Comparison of ENCODE assay signal across 24 cellular contexts in the genomic region with DNA sequence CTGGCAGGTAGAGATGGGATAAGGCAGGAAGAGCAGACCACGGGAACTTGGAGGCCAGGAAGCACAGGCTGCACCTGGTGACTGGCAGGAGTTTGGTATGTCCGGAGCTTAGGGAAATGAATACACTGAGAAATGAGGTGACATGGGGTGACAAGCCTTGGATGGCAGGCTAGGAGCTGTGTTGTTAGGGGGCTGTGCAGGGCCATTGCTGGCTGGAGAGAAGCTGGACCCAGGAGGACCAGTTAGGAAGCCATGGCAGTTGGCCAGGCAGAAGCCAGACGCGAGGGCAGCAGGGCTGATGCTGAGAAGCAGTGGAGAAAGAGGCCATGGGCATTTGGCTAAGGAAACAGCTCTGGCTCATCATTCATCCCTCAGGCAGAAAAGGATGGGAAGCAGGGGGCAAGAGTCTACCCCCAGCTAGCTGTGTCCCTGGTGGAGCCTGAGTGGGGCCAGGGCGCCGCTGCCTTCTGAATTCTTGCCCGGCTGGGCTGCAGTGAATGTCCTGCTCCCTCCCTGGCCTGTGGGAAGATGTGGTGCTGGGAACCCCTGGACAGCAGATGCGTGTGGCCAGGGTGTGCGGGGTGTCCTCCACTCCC.
"Had no signal": no experiment of that assay in that cellular context is flagged by ENCODE, and none has a peak within 500 bp of the region (broad histone marks: within the 10 kb centered on the region; RNA-seq: fewer than 3 reads in every experiment).

No MANE protein-coding gene starts in this region.

- ATAC-seq: activated CD8-positive, alpha-beta memory T cell treated with anti-CD3 and anti-CD28 coated beads, Interleukin-2, amount 10 ng/mL, durations not matched to agents 7 days and 5 days; activated CD8-positive, alpha-beta T cell treated with anti-CD3 and anti-CD28 coated beads, Interleukin-2, amount 10 ng/mL, durations not matched to agents 7 days and 5 days; activated naive CD4-positive, alpha-beta T cell treated with anti-CD3 and anti-CD28 coated beads, Interleukin-2, amount 50 U/mL, for 72 hours; activated naive CD8-positive, alpha-beta T cell treated with anti-CD3 and anti-CD28 coated beads, Interleukin-2, amount 50 U/mL, for 24 hours; activated T-cell treated with anti-CD3 and anti-CD28 coated beads, Interleukin-2, amount 50 U/mL, for 4 hours; body of pancreas; WTC11 had no signal

- H3K27me3 ChIP-seq: ascending aorta, body of pancreas, MG63 had no signal

- H3K36me3 ChIP-seq: ascending aorta, MG63 had no signal

- H3K4me1 ChIP-seq: ascending aorta had no signal

- H3K4me3 ChIP-seq: ascending aorta, body of pancreas, MG63 had no signal

- H3K27ac ChIP-seq: ascending aorta, body of pancreas had no signal

- H3K9me3 ChIP-seq: ascending aorta, body of pancreas had no signal

- DNase-seq: activated CD4-positive, alpha-beta T cell treated with anti-CD3 and anti-CD28 coated beads for 48 hours; activated CD4-positive, alpha-beta T cell treated with anti-CD3 and anti-CD28 coated beads, Interleukin-2, amount 50 U/mL, for 4 hours; activated CD4-positive, CD25-positive, alpha-beta regulatory T cell treated with anti-CD3 and anti-CD28 coated beads, Interleukin-2, amount 50 U/mL, for 72 hours; activated CD8-positive, alpha-beta T cell treated with anti-CD3 and anti-CD28 coated beads, Interleukin-2, amount 10 ng/mL, durations not matched to agents 7 days and 5 days; activated effector memory CD4-positive, alpha-beta T cell treated with anti-CD3 and anti-CD28 coated beads, Interleukin-2, amount 50 U/mL, for 16 hours; activated naive CD4-positive, alpha-beta T cell treated with Interleukin-2 at 50 U/mL for 16 hours; activated naive CD8-positive, alpha-beta T cell treated with anti-CD3 and anti-CD28 coated beads, Interleukin-2, amount 50 U/mL, for 24 hours; activated T-cell treated with anti-CD3 and anti-CD28 coated beads, Interleukin-2, amount 50 U/mL, for 4 hours; amniotic stem cell; body of pancreas; central memory CD4-positive, alpha-beta T cell; MG63; MV-4-11; NCI-H1092 treated with DMSO at 0.1 percent for 48 hours; NCI-H1417 treated with DMSO at 0.1 percent for 48 hours; NCI-H1694; NCI-H2029 treated with DMSO at 0.1 percent for 48 hours; NCI-H510A treated with DMSO at 0.1 percent for 48 hours; NK-92 treated with Interleukin-12 subunit alpha and Interleukin-12 subunit beta, amount 100 ng/mL, for 24 hours; SHP77 treated with DMSO at 0.1 percent for 48 hours had no signal
